In genomic region chr9:136660971-136661540, GRCh38 we compare ENCODE assay signal across 28 cellular contexts. TPM values are rescaled to one million over a fixed set of nuclear protein-coding genes. Genes with fewer than 3 reads are reported as not detected.
DNase-seq lines count a peak whose midpoint lies in the region; ATAC-seq, FAIRE-seq and TF ChIP-seq lines count a peak whose summit lies in the region.
"Had no signal": no experiment of that assay in that cellular context is flagged by ENCODE, and none has a peak within 500 bp of the region (broad histone marks: within the 10 kb centered on the region; RNA-seq: fewer than 3 reads in every experiment).

No MANE protein-coding gene starts in this region.

- H3K36me3 ChIP-seq in heart left ventricle (peaks cover 0 to 19% (median 13%) of the 10 kb centered on the region in 9 donors), kidney (ENCODE audit: control insufficient read depth in 1 of 2, insufficient read depth in 2 of 2, low read length in 2 of 2) (no peaks in the 10 kb centered on the region), sigmoid colon (no peaks in the 10 kb centered on the region), Peyer's patch (no peaks in the 10 kb centered on the region)
- H3K36me3 ChIP-seq: MG63, tibial nerve had no signal

- H3K27me3 ChIP-seq in heart left ventricle (peaks cover 0 to 85% (median 0%) of the 10 kb centered on the region in 9 donors), sigmoid colon (peaks cover 12 to 85% (median 38%) of the 10 kb centered on the region in 3 donors), Peyer's patch (peaks cover 0 to 9% of the 10 kb centered on the region in 2 donors)
- H3K27me3 ChIP-seq: MG63 had no signal

- TF ChIP-seq CTCF in heart left ventricle (IDR thresholded peaks at IDR 0.05) (no peak), kidney (IDR thresholded peaks at IDR 0.05; ENCODE audit: borderline replicate concordance, extremely low read depth, insufficient read depth) (no peak), sigmoid colon (IDR thresholded peaks at IDR 0.05) (no peak), Peyer's patch (IDR thresholded peaks at IDR 0.05) (no peak)

- no peak overlapping the region for H3K9ac ChIP-seq in kidney (ENCODE audit: low read length in 2 of 2)

- WGBS in heart left ventricle, 4 donors = 50 to 65% (median 64%) methylated on average over 11 to 12 of the region's 12 CpGs
- WGBS in sigmoid colon, 2 donors = 62 to 76% methylated on average over 12 of the region's 12 CpGs

- no peak for TF ChIP-seq EP300 in sigmoid colon (IDR thresholded peaks at IDR 0.05)

- H3K9me3 ChIP-seq in heart left ventricle (no peaks in the 10 kb centered on the region), kidney (ENCODE audit: control insufficient read depth in 1 of 2, low read length in 2 of 2) (no peaks in the 10 kb centered on the region), sigmoid colon (no peaks in the 10 kb centered on the region), Peyer's patch (no peaks in the 10 kb centered on the region)
- H3K9me3 ChIP-seq: A549, body of pancreas, MG63, tibial nerve had no signal

- ATAC-seq in heart left ventricle (no peak), HG02884 (IDR thresholded peaks at IDR 0.05; ENCODE audit: unreplicated experiment) (no peak), HG03095 (IDR thresholded peaks at IDR 0.05; ENCODE audit: unreplicated experiment) (no peak)
- ATAC-seq in activated CD4-positive, CD25-positive, alpha-beta regulatory T cell treated with anti-CD3 and anti-CD28 coated beads, Interleukin-2, amount 50 U/mL, for 24 hours = no peak
- ATAC-seq: A549; body of pancreas; foreskin keratinocyte; naive thymus-derived CD8-positive, alpha-beta T cell; stimulated activated naive CD8-positive, alpha-beta T cell treated with anti-CD3 and anti-CD28 coated beads, Interleukin-15, Interleukin-2, amounts not matched to agents 100 U/mL and 50 U/mL, for 24 hours; WTC11 had no signal

- FAIRE-seq in kidney (lab: Jason Lieb, UNC) = no peak
- FAIRE-seq: A549 had no signal

- H3K4me1 ChIP-seq in heart left ventricle = peaks cover 0 to 35% (median 10%) of the 10 kb centered on the region in 12 donors
- H3K4me1 ChIP-seq in kidney (ENCODE audit: control insufficient read depth in 1 of 2, insufficient read depth in 1 of 2, low read depth in 1 of 2, low read length in 2 of 2) = no peaks in the 10 kb centered on the region
- H3K4me1 ChIP-seq in sigmoid colon = peaks cover 0 to 9% (median 8%) of the 10 kb centered on the region in 4 donors
- H3K4me1 ChIP-seq in Peyer's patch = peaks cover 0 to 29% (median 11%) of the 10 kb centered on the region in 4 donors

- H3K27ac ChIP-seq in heart left ventricle = peak overlapping the region; percentile 75 to 99 (median 96)
- peak overlapping the region; percentile 80 to 82 for H3K27ac ChIP-seq in kidney (ENCODE audit: low read depth in 2 of 2, low read length in 2 of 2)
- H3K27ac ChIP-seq in sigmoid colon = peak overlapping the region in 3 of 4 donors; percentile 45 to 70 (median 52)
- peak overlapping the region in 2 of 4 donors; percentile 68 to 72 for H3K27ac ChIP-seq in Peyer's patch
- H3K27ac ChIP-seq: A549, foreskin keratinocyte had no signal

- intact Hi-C loops in heart left ventricle (cut with DNase I) (no loop called here), cardiac septum (cut with DNase I) (no loop called here), kidney (cut with DNase I) (no loop called here), sigmoid colon (cut with DNase I) (no loop called here)

- DNase-seq in heart left ventricle (peak in 1 of 5 donors; percentile 29), cardiac septum (ENCODE audit: low spot score) (no peak), kidney (peak; percentile 63), sigmoid colon (no peak), Peyer's patch (no peak)
- DNase-seq: activated gamma-delta T cell treated with Interleukin-2 at 50 U/mL for 16 hours; activated T-cell treated with anti-CD3 and anti-CD28 coated beads, Interleukin-2, amount 50 U/mL, for 24 hours; body of pancreas; DMS79 treated with DMSO at 0.1 percent for 48 hours; effector CD8-positive, alpha-beta T cell; erythroblast; foreskin keratinocyte; HFFc6; islet precursor cell; MG63; naive thymus-derived CD8-positive, alpha-beta T cell; NCI-H2029 treated with DMSO at 0.1 percent for 48 hours; NCI-H2227 treated with DMSO at 0.1 percent for 48 hours; OCI-M1; stimulated activated CD4-positive, alpha-beta T cell treated with anti-CD3 and anti-CD28 coated beads, Interleukin-15, amount 100 ng/mL, for 24 hours; stimulated activated naive CD8-positive, alpha-beta T cell treated with anti-CD3 and anti-CD28 coated beads, Interleukin-15, Interleukin-2, amounts not matched to agents 100 U/mL and 50 U/mL, for 24 hours; T-helper 9 cell had no signal

- H3K4me3 ChIP-seq in heart left ventricle (peak overlapping the region in 11 of 12 donors; percentile 7 to 89 (median 78)), kidney (ENCODE audit: low read length in 2 of 2) (peak overlapping the region in 1 of 2 donors; percentile 13), sigmoid colon (peak overlapping the region in 1 of 4 donors; percentile 1), Peyer's patch (no peak overlapping the region)
- H3K4me3 ChIP-seq: A549, body of pancreas, MG63 had no signal

- TF ChIP-seq POLR2A in heart left ventricle (IDR thresholded peaks at IDR 0.05) (no peak), sigmoid colon (IDR thresholded peaks at IDR 0.05) (no peak), Peyer's patch (IDR thresholded peaks at IDR 0.05) (no peak)

RNA-seq across cellular contexts. Expression of gene EGFL7, which starts 1.7 kb away (rescaled TPM):
- total RNA-seq in heart left ventricle = 100 to 1,000 TPM in 2 of 9 donors, 10 to 100 TPM in 7; 56.4 to 142 (median 94.0) TPM
- polyA plus RNA-seq in heart left ventricle = 100 to 1,000 TPM; 103 to 137 TPM
- 85.3 TPM for total RNA-seq in cardiac septum
- total RNA-seq in kidney = 140 TPM
- 137 TPM for polyA plus RNA-seq in kidney (ENCODE audit: insufficient read depth, low read depth, low replicate concordance)
- total RNA-seq in sigmoid colon = 10 to 100 TPM; 31.0 to 75.6 (median 46.0) TPM
- polyA plus RNA-seq in sigmoid colon = 10 to 100 TPM in 2 of 3 donors, 1 to 10 TPM in 1; 6.0 to 43.5 (median 27.6) TPM
- 10 to 100 TPM; 21.5 to 77.6 (median 46.0) TPM for total RNA-seq in Peyer's patch

RNA-seq across cellular contexts. Expression of gene AGPAT2, which starts 26.2 kb away (rescaled TPM):
- 10 to 100 TPM; 52.4 to 90.7 (median 62.5) TPM for total RNA-seq in heart left ventricle
- 100 to 1,000 TPM in 1 of 2 donors, 10 to 100 TPM in 1; 88.8 to 122 TPM for polyA plus RNA-seq in heart left ventricle
- total RNA-seq in cardiac septum = 48.4 TPM
- 83.6 TPM for total RNA-seq in kidney
- polyA plus RNA-seq in kidney (ENCODE audit: insufficient read depth, low read depth, low replicate concordance) = 73.4 TPM
- total RNA-seq in sigmoid colon = 10 to 100 TPM; 28.0 to 62.4 (median 33.7) TPM
- polyA plus RNA-seq in sigmoid colon = 100 to 1,000 TPM in 2 of 3 donors, 10 to 100 TPM in 1; 92.5 to 345 (median 181) TPM
- 100 to 1,000 TPM in 3 of 4 donors, 10 to 100 TPM in 1; 97.4 to 802 (median 479) TPM for total RNA-seq in Peyer's patch

RNA-seq across cellular contexts. Expression of gene DIPK1B, which starts 51.3 kb away (rescaled TPM):
- total RNA-seq in heart left ventricle (10 to 100 TPM; 14.4 to 46.3 (median 19.8) TPM), cardiac septum (28.3 TPM), kidney (7.5 TPM), sigmoid colon (10 to 100 TPM in 3 of 4 donors, 1 to 10 TPM in 1; 9.6 to 18.3 (median 14.3) TPM), Peyer's patch (1 to 10 TPM in 3 of 4 donors, under 1 TPM in 1; 0.70 to 5.8 (median 2.6) TPM)
- polyA plus RNA-seq in heart left ventricle (10 to 100 TPM; 18.1 to 24.4 TPM), kidney (ENCODE audit: insufficient read depth, low read depth, low replicate concordance) (22.6 TPM), sigmoid colon (1 to 10 TPM in 1 of 3 donors, under 1 TPM in 2; 0.23 to 6.5 (median 0.60) TPM)
- total RNA-seq: HFFc6 had no signal

Comparison
In these comparisons a context has a peak if more than half of its experiments do, and no peak if none do; other contexts are left out.
1. H3K4me3 ChIP-seq: peak in heart left ventricle (11 of 12); none in Peyer's patch (0 of 4).